ENCODE assay signal across 8 cellular contexts in genomic region chr13:30421093-30422055, GRCh38. TPM values are rescaled to one million over a fixed set of nuclear protein-coding genes. Genes with fewer than 3 reads are reported as not detected.
DNase-seq lines count a peak whose midpoint lies in the region; ATAC-seq and TF ChIP-seq lines count a peak whose summit lies in the region.

No MANE protein-coding gene starts in this region.

- no peak for DNase-seq in AG09309 (ENCODE audit: low read depth)
- DNase-seq in HT-29 (ENCODE audit: low spot score), result peak; percentile 76
- DNase-seq in RWPE1 (ENCODE audit: low spot score), result peak; percentile 71
- peak; percentile 80 to 88 (median 84) for DNase-seq in adrenal gland
- peak; percentile 87 to 95 for DNase-seq in cardiac muscle cell (ENCODE audit: low read depth in 1 of 2, low spot score in 1 of 2)
- no peak for DNase-seq in omental fat pad (ENCODE audit: low spot score)

- WGBS in adrenal gland, 4 donors, result 8 to 16% (median 8%) methylated on average over 16 to 52 of the region's 53 CpGs

- ATAC-seq in GM18868 (IDR thresholded peaks at IDR 0.05; ENCODE audit: unreplicated experiment) (peak; percentile 39), omental fat pad (ENCODE audit: low FRiP score) (peak; percentile 92), GM18870 (IDR thresholded peaks at IDR 0.05; ENCODE audit: unreplicated experiment) (no peak)

- H3K4me3 ChIP-seq in AG09309 (ENCODE audit: control insufficient read depth, low read depth, low read length) (peak overlapping the region; percentile 63), adrenal gland (peak overlapping the region in 3 of 4 donors; percentile 27 to 65 (median 55)), cardiac muscle cell (peak overlapping the region; percentile 53)

- H3K36me3 ChIP-seq in adrenal gland (replicated peaks in 1 of 2) (no peaks in the 10 kb centered on the region), cardiac muscle cell (no peaks in the 10 kb centered on the region)

- intact Hi-C loops in adrenal gland (cut with DNase I), result no loop called here

- CTCF ChIA-PET in RWPE1 (lab: Yijun Ruan, JAX), result interaction anchor here (0.9 kb wide), 1 partner anchor 289 kb away, joined by 3 read pairs; no protein-coding TSS in a partner anchor

- peak overlapping the region; percentile 95 for H3K27ac ChIP-seq in RWPE1
- H3K27ac ChIP-seq in adrenal gland, result peak overlapping the region; percentile 84 to 95 (median 92)
- H3K27ac ChIP-seq in cardiac muscle cell, result peak overlapping the region; percentile 71

- peaks cover 5 to 9% of the 10 kb centered on the region in 2 donors for H3K4me1 ChIP-seq in adrenal gland (replicated peaks in 1 of 2)
- peaks cover 8% of the 10 kb centered on the region for H3K4me1 ChIP-seq in cardiac muscle cell (ENCODE audit: low read depth)

- H3K27me3 ChIP-seq in adrenal gland, result no peaks in the 10 kb centered on the region
- no peaks in the 10 kb centered on the region for H3K27me3 ChIP-seq in cardiac muscle cell

- POLR2A ChIA-PET in RWPE1 (lab: Yijun Ruan, JAX; ENCODE audit: low non-redundant PET), result interaction anchor here (0.5 to 1.5 kb wide), 6 partner anchors 10 to 286 kb away, joined by 3 to 4 read pairs (median 3); no protein-coding TSS in a partner anchor

- peak; percentile 80 to 81 for TF ChIP-seq POLR2A in adrenal gland (IDR thresholded peaks at IDR 0.05)

- TF ChIP-seq CTCF in AG09309 (IDR thresholded peaks at IDR 0.05; ENCODE audit: control insufficient read depth, insufficient read depth, low read depth, low read length, missing control alignments), result no peak
- no peak for TF ChIP-seq CTCF in RWPE1 (conservative IDR thresholded peaks at IDR 0.05; ENCODE audit: low read depth)
- no peak for TF ChIP-seq CTCF in adrenal gland (IDR thresholded peaks at IDR 0.05)
- TF ChIP-seq CTCF in cardiac muscle cell (IDR thresholded peaks at IDR 0.05; ENCODE audit: low read depth, low read length), result no peak
- no peak for TF ChIP-seq CTCF in omental fat pad (IDR thresholded peaks at IDR 0.05)

- no peaks in the 10 kb centered on the region for H3K9me3 ChIP-seq in adrenal gland (replicated peaks in 1 of 3)
- no peaks in the 10 kb centered on the region for H3K9me3 ChIP-seq in cardiac muscle cell (ENCODE audit: low read depth)

RNA-seq across cellular contexts. Expression of gene UBE2L5, which starts 0.9 kb away (rescaled TPM):
- total RNA-seq in HT-29 (2014; rRNA removed; shearing (Covaris generic)), result not detected in 2 replicates
- total RNA-seq in adrenal gland (under 1 TPM in 1 of 8 donors, not detected in 7; 0.18 TPM), cardiac muscle cell (0.06 TPM in 1 of 2 replicates, not detected in the other), omental fat pad (1 to 10 TPM in 1 of 4 donors, not detected in 3; 1.6 TPM)
- polyA plus RNA-seq in adrenal gland (under 1 TPM in 2 of 3 donors, not detected in 1; 0.03 to 0.16 TPM), cardiac muscle cell (not detected in 2 replicates)

RNA-seq across cellular contexts. Expression of gene HMGB1, which starts 44.4 kb away (rescaled TPM):
- total RNA-seq in HT-29 (2014; rRNA removed; shearing (Covaris generic)), result 579 and 669 TPM in 2 replicates
- 100 to 1,000 TPM; 106 to 310 (median 207) TPM for total RNA-seq in adrenal gland
- polyA plus RNA-seq in adrenal gland, result 100 to 1,000 TPM; 252 to 342 (median 274) TPM
- total RNA-seq in cardiac muscle cell, result 435 and 576 TPM in 2 replicates
- polyA plus RNA-seq in cardiac muscle cell, result 642 and 740 TPM in 2 replicates
- total RNA-seq in omental fat pad, result 100 to 1,000 TPM; 209 to 262 (median 236) TPM

Comparison
In these comparisons a context has a peak if more than half of its experiments do, and no peak if none do; other contexts are left out.
1. DNase-seq: peak in HT-29 (single experiment), RWPE1 (single experiment), adrenal gland (7 of 7) and cardiac muscle cell (2 of 2); none in AG09309 (single experiment) and omental fat pad (single experiment).
2. Peak in every context shown above with its lines, with median percentiles within 50 percentile points of each other: H3K4me3 ChIP-seq and H3K27ac ChIP-seq.